ENCODE assay signal across 30 cellular contexts in the genomic region with DNA sequence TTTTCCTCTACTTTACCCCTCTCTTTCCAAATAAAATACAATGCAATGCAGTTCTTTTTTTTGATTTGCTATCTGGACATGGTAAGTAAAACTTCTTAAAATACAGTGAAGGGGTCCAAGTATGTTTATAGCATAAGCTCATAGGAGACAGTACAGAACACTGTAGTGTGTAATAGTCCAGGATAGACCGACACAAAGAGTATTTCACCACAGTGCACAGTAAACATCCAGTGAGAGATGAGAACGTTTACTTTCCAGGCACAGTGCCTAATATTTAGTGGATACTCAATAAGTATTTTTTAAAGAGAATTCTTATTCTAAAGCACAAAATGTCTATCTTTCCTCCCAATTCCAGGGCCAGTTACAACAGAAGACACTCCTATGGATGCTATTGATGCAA.
"Had no signal": no experiment of that assay in that cellular context is flagged by ENCODE, and none has a peak within 500 bp of the region (broad histone marks: within the 10 kb centered on the region; RNA-seq: fewer than 3 reads in every experiment).

No MANE protein-coding gene starts in this region.

- ATAC-seq: heart right ventricle; left cardiac atrium; left lung; mucosa of descending colon; naive thymus-derived CD4-positive, alpha-beta T cell; pancreas; right cardiac atrium; stimulated activated effector memory CD8-positive, alpha-beta T cell treated with anti-CD3 and anti-CD28 coated beads, Interleukin-12 subunit alpha, Interleukin-12 subunit beta, amount 100 ng/mL, for 72 hours; upper lobe of right lung had no signal

- DNase-seq: heart right ventricle; kidney glomerular epithelial cell; left cardiac atrium; left lung; midbrain; mucosa of descending colon; naive thymus-derived CD4-positive, alpha-beta T cell; nucleus accumbens; pancreas; posterior cingulate gyrus; retina; right cardiac atrium; sigmoid colon; small intestine; spleen; stimulated activated CD4-positive, alpha-beta T cell treated with anti-CD3 and anti-CD28 coated beads, Interleukin-4, amount 100 ng/mL, for 24 hours; stimulated activated naive CD4-positive, alpha-beta T cell; tibial artery; trophoblast cell; upper lobe of right lung had no signal

- H3K27me3 Mint-ChIP-seq: memory B cell; naive thymus-derived CD4-positive, alpha-beta T cell; stimulated activated naive CD8-positive, alpha-beta T cell treated with anti-CD3 and anti-CD28 coated beads, Interleukin-15, Interleukin-2, amounts not matched to agents 100 ng/mL and 50 ng/mL, for 24 hours had no signal

- H3K36me3 ChIP-seq: prostate gland had no signal

- H3K4me1 ChIP-seq: heart right ventricle, left lung, pancreas, prostate gland, sigmoid colon, upper lobe of right lung had no signal

- H3K4me3 ChIP-seq: heart right ventricle, hepatocyte, left lung, lung, mucosa of descending colon, pancreas, prostate gland, sigmoid colon, spleen, suprapubic skin, thoracic aorta, tibial artery, upper lobe of right lung had no signal

- H3K4me3 Mint-ChIP-seq: memory B cell; nephron; neural crest cell; stimulated activated effector memory CD8-positive, alpha-beta T cell treated with anti-CD3 and anti-CD28 coated beads, Interleukin-12 subunit alpha, Interleukin-12 subunit beta, amount 100 ng/mL, for 72 hours; stimulated activated naive CD8-positive, alpha-beta T cell treated with anti-CD3 and anti-CD28 coated beads, Interleukin-15, Interleukin-2, amounts not matched to agents 100 ng/mL and 50 ng/mL, for 24 hours had no signal

- H3K27ac Mint-ChIP-seq: nephron had no signal

- H3K27me3 ChIP-seq: heart right ventricle, hepatocyte, left lung, pancreas, sigmoid colon, spleen, suprapubic skin, tibial artery, upper lobe of right lung had no signal

- H3K9me3 Mint-ChIP-seq: memory B cell; naive thymus-derived CD4-positive, alpha-beta T cell; nephron; neural crest cell; stimulated activated effector memory CD8-positive, alpha-beta T cell treated with anti-CD3 and anti-CD28 coated beads, Interleukin-12 subunit alpha, Interleukin-12 subunit beta, amount 100 ng/mL, for 72 hours; stimulated activated naive CD8-positive, alpha-beta T cell treated with anti-CD3 and anti-CD28 coated beads, Interleukin-15, Interleukin-2, amounts not matched to agents 100 ng/mL and 50 ng/mL, for 24 hours had no signal

- H3K4me1 Mint-ChIP-seq: nephron, neural crest cell had no signal

- H3K27ac ChIP-seq: heart right ventricle, hepatocyte, left lung, pancreas, prostate gland, sigmoid colon, suprapubic skin, thoracic aorta, tibial artery, upper lobe of right lung had no signal

- H3K9me3 ChIP-seq: heart right ventricle, left lung, mucosa of descending colon, pancreas, prostate gland, sigmoid colon, spleen, suprapubic skin, thoracic aorta, tibial artery, upper lobe of right lung had no signal
